Comparison of ENCODE assay signal across 9 cellular contexts in genomic region chr2:200765139-200765951, GRCh38. TPM values are rescaled to one million over a fixed set of nuclear protein-coding genes. Genes with fewer than 3 reads are reported as not detected.
DNase-seq lines count a peak whose midpoint lies in the region; ATAC-seq and TF ChIP-seq lines count a peak whose summit lies in the region.
"Had no signal": no experiment of that assay in that cellular context is flagged by ENCODE, and none has a peak within 500 bp of the region (broad histone marks: within the 10 kb centered on the region; RNA-seq: fewer than 3 reads in every experiment).

No MANE protein-coding gene starts in this region.

- no peaks in the 10 kb centered on the region for H3K9me3 Mint-ChIP-seq in CD14-positive monocyte

- no peak for TF ChIP-seq POLR2A in sigmoid colon (IDR thresholded peaks at IDR 0.05)

- TF ChIP-seq CTCF in cardiac fibroblast (IDR thresholded peaks at IDR 0.05; ENCODE audit: low read depth, low read length) = no peak
- TF ChIP-seq CTCF in sigmoid colon (IDR thresholded peaks at IDR 0.05) = no peak
- TF ChIP-seq CTCF in CD14-positive monocyte (IDR thresholded peaks at IDR 0.05) = no peak

- H3K36me3 Mint-ChIP-seq in CD14-positive monocyte = peaks cover 3 to 4% of the 10 kb centered on the region in 2 donors

- H3K9ac ChIP-seq in skeletal muscle tissue (ENCODE audit: low read depth in 1 of 3, low read length in 3 of 3) = peak overlapping the region in 2 of 3 donors; percentile 20 to 60

- H3K27me3 ChIP-seq in skeletal muscle tissue (ENCODE audit: control insufficient read depth in 3 of 3, insufficient read depth in 3 of 3, low read length in 3 of 3) (no peaks in the 10 kb centered on the region), sigmoid colon (no peaks in the 10 kb centered on the region)
- H3K27me3 ChIP-seq: ovary had no signal

- no peaks in the 10 kb centered on the region for H3K4me1 Mint-ChIP-seq in CD14-positive monocyte

- 59 to 73% methylated on average over 2 of the region's 2 CpGs for WGBS in sigmoid colon, 2 donors

- H3K4me3 Mint-ChIP-seq in CD14-positive monocyte = no peak overlapping the region

- no peaks in the 10 kb centered on the region for H3K9me3 ChIP-seq in skeletal muscle tissue (ENCODE audit: control insufficient read depth in 3 of 3, low read length in 3 of 3)
- no peaks in the 10 kb centered on the region for H3K9me3 ChIP-seq in sigmoid colon
- H3K9me3 ChIP-seq: ovary had no signal

- intact Hi-C loops in sigmoid colon (cut with DNase I) (no loop called here), CD14-positive monocyte (cut with micrococcal nuclease) (no loop called here)

- H3K27ac ChIP-seq in skeletal muscle tissue (ENCODE audit: low read depth, low read length) (peak overlapping the region; percentile 93), sigmoid colon (no peak overlapping the region)
- H3K27ac ChIP-seq: ovary had no signal

- H3K4me3 ChIP-seq in cardiac fibroblast (replicated peaks in 1 of 2; ENCODE audit: low read depth in 2 of 2, low read length in 2 of 2) (no peak overlapping the region), skeletal muscle tissue (ENCODE audit: low read length in 3 of 3) (peak overlapping the region in 2 of 3 donors; percentile 8 to 52), sigmoid colon (no peak overlapping the region)
- H3K4me3 ChIP-seq: ovary had no signal

- no peaks in the 10 kb centered on the region for H3K27me3 Mint-ChIP-seq in CD14-positive monocyte (ENCODE audit: low read depth in 3 of 3)

- peak; percentile 68 for ATAC-seq in GM21447 (IDR thresholded peaks at IDR 0.05; ENCODE audit: unreplicated experiment)

- no peak for TF ChIP-seq EP300 in sigmoid colon (IDR thresholded peaks at IDR 0.05)

- no peaks in the 10 kb centered on the region for H3K36me3 ChIP-seq in skeletal muscle tissue (ENCODE audit: control insufficient read depth in 3 of 3, insufficient read depth in 3 of 3, low read length in 3 of 3)
- no peaks in the 10 kb centered on the region for H3K36me3 ChIP-seq in sigmoid colon
- H3K36me3 ChIP-seq: ovary had no signal

- no peak overlapping the region for H3K27ac Mint-ChIP-seq in CD14-positive monocyte

- H3K4me1 ChIP-seq in skeletal muscle tissue (ENCODE audit: control insufficient read depth in 3 of 3, insufficient read depth in 3 of 3, low read length in 3 of 3) (peaks cover 13 to 24% (median 19%) of the 10 kb centered on the region in 3 donors), sigmoid colon (no peaks in the 10 kb centered on the region)

- DNase-seq in cardiac fibroblast (ENCODE audit: low read depth in 2 of 2) (peak; percentile 84 to 92), sigmoid colon (no peak), CD14-positive monocyte (ENCODE audit: low spot score) (no peak), SIG-M5 (lab: John Stamatoyannopoulos, UW) (no peak)
- no peak for DNase-seq in effector CD8-positive, alpha-beta T cell (lab: John Stamatoyannopoulos, UW)

TF ChIP-seq in PFSK-1, 5 proteins besides CTCF, POLR2A, EP300 and RAD21:
- TF ChIP-seq POLR2AphosphoS5 (IDR thresholded peaks at IDR 0.05; ENCODE audit: low read depth, low read length) (peak; percentile 50; the same call in 1 of the 2 replicates), REST (IDR thresholded peaks at IDR 0.05; ENCODE audit: insufficient read depth in 1 of 2, low read depth in 2 of 2, low read length in 2 of 2) (peak in 1 of 2 experiments; percentile 43; a peak in 1 of 4 replicates), FOXP2 (optimal IDR thresholded peaks at IDR 0.05; ENCODE audit: borderline replicate concordance, extremely low read depth, extremely low read length, insufficient read depth) (no peak), TAF1 (IDR thresholded peaks at IDR 0.05; ENCODE audit: borderline replicate concordance, insufficient read depth, low read length) (peak; percentile 73; the same call in 1 of the 2 replicates), SIN3A (IDR thresholded peaks at IDR 0.05; ENCODE audit: borderline replicate concordance, insufficient read depth, low read length) (peak; percentile 84; the same call in 1 of the 2 replicates)
TF ChIP-seq in PFSK-1: peak in this region for 4.

RNA-seq across cellular contexts. Expression of gene BZW1, which starts 46.4 kb away (rescaled TPM):
- 184 TPM for polyA plus RNA-seq in PFSK-1 (2012; ENCODE audit: insufficient read length, low read depth)
- total RNA-seq in skeletal muscle tissue (180 TPM), sigmoid colon (100 to 1,000 TPM in 2 of 4 donors, 10 to 100 TPM in 2; 77.9 to 119 (median 100) TPM)
- polyA plus RNA-seq in sigmoid colon (100 to 1,000 TPM in 2 of 3 donors, 10 to 100 TPM in 1; 82.9 to 158 (median 111) TPM), CD14-positive monocyte (100 to 1,000 TPM; 202 to 221 TPM)

Comparison
In these comparisons a context has a peak if more than half of its experiments do, and no peak if none do; other contexts are left out.
1. DNase-seq: peak in cardiac fibroblast (2 of 2); none in sigmoid colon (single experiment), CD14-positive monocyte (single experiment), effector CD8-positive, alpha-beta T cell (single experiment) and SIG-M5 (single experiment).
2. H3K4me3 ChIP-seq: peak in skeletal muscle tissue (2 of 3); none in cardiac fibroblast (0 of 2) and sigmoid colon (0 of 4).